ENCODE assay signal across 1 cellular context in genomic region chr16:73610160-73610559, GRCh38.
TF ChIP-seq lines count a peak whose summit lies in the region.

No MANE protein-coding gene starts in this region.

TF ChIP-seq in GM23338, 12 proteins besides CTCF, POLR2A, EP300 and RAD21 (continued from another document):
- TF ChIP-seq POLR2AphosphoS5 (IDR thresholded peaks at IDR 0.05; ENCODE audit: low read depth) (no peak), ZNF331 (CRISPR knock-in tag; IDR thresholded peaks at IDR 0.05; ENCODE audit: low read depth) (no peak)
- TF ChIP-seq, protein P1, sequence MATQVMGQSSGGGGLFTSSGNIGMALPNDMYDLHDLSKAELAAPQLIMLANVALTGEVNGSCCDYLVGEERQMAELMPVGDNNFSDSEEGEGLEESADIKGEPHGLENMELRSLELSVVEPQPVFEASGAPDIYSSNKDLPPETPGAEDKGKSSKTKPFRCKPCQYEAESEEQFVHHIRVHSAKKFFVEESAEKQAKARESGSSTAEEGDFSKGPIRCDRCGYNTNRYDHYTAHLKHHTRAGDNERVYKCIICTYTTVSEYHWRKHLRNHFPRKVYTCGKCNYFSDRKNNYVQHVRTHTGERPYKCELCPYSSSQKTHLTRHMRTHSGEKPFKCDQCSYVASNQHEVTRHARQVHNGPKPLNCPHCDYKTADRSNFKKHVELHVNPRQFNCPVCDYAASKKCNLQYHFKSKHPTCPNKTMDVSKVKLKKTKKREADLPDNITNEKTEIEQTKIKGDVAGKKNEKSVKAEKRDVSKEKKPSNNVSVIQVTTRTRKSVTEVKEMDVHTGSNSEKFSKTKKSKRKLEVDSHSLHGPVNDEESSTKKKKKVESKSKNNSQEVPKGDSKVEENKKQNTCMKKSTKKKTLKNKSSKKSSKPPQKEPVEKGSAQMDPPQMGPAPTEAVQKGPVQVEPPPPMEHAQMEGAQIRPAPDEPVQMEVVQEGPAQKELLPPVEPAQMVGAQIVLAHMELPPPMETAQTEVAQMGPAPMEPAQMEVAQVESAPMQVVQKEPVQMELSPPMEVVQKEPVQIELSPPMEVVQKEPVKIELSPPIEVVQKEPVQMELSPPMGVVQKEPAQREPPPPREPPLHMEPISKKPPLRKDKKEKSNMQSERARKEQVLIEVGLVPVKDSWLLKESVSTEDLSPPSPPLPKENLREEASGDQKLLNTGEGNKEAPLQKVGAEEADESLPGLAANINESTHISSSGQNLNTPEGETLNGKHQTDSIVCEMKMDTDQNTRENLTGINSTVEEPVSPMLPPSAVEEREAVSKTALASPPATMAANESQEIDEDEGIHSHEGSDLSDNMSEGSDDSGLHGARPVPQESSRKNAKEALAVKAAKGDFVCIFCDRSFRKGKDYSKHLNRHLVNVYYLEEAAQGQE (IDR thresholded peaks at IDR 0.05; ENCODE audit: unreplicated experiment): no peak
- TF ChIP-seq, protein P2, sequence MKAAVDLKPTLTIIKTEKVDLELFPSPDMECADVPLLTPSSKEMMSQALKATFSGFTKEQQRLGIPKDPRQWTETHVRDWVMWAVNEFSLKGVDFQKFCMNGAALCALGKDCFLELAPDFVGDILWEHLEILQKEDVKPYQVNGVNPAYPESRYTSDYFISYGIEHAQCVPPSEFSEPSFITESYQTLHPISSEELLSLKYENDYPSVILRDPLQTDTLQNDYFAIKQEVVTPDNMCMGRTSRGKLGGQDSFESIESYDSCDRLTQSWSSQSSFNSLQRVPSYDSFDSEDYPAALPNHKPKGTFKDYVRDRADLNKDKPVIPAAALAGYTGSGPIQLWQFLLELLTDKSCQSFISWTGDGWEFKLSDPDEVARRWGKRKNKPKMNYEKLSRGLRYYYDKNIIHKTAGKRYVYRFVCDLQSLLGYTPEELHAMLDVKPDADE (IDR thresholded peaks at IDR 0.05): no peak
